ENCODE assay signal across 11 cellular contexts in the genomic region with DNA sequence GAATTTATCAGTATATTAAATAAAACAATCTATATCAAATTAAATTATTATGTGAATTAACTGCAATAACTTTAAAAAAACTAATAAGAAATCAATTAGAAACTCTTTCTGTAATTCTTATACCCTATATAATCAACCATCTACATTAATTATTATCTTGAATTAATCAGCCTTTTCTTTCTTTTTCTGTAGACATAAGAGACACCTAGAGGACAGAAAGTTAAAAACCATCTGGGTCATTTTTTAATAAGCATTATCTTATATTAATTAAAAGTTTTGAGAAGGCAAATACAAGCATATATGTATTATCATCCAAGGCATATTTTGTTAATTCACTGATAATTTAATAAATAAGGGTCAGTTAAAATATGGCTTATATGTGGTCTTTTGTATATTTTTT. TPM values are rescaled to one million over a fixed set of nuclear protein-coding genes. Genes with fewer than 3 reads are reported as not detected.
DNase-seq lines count a peak whose midpoint lies in the region; ATAC-seq and TF ChIP-seq lines count a peak whose summit lies in the region.
"Had no signal": no experiment of that assay in that cellular context is flagged by ENCODE, and none has a peak within 500 bp of the region (broad histone marks: within the 10 kb centered on the region; RNA-seq: fewer than 3 reads in every experiment).

No MANE protein-coding gene starts in this region.

- H3K4me1 Mint-ChIP-seq in neural crest cell = peaks cover 15% of the 10 kb centered on the region

- no peak overlapping the region for H3K4me3 Mint-ChIP-seq in neural crest cell

- peak; percentile 42 for TF ChIP-seq RAD21 in Ishikawa (IDR thresholded peaks at IDR 0.05; ENCODE audit: low read depth)

- TF ChIP-seq CTCF in C4-2B (conservative IDR thresholded peaks at IDR 0.05) = peak; percentile 50
- TF ChIP-seq CTCF in neural crest cell (conservative IDR thresholded peaks at IDR 0.05) = peak; percentile 61
- TF ChIP-seq CTCF in tibial nerve (IDR thresholded peaks at IDR 0.05) = peak in 1 of 5 experiments; percentile 17

- ATAC-seq in GM21529 (IDR thresholded peaks at IDR 0.05; ENCODE audit: unreplicated experiment) = no peak
- ATAC-seq: activated CD4-positive, CD25-positive, alpha-beta regulatory T cell treated with anti-CD3 and anti-CD28 coated beads, Interleukin-2, amount 50 U/mL, for 24 hours had no signal

- no peak overlapping the region for H3K27ac Mint-ChIP-seq in neural crest cell (ENCODE audit: unreplicated experiment)

- H3K9me3 Mint-ChIP-seq in neural crest cell = peaks cover 11% of the 10 kb centered on the region

- H3K4me1 ChIP-seq in tibial nerve = peaks cover 0 to 9% (median 0%) of the 10 kb centered on the region in 4 donors

- no peak overlapping the region for H3K27ac ChIP-seq in C4-2B
- no peak overlapping the region for H3K27ac ChIP-seq in tibial nerve

- no peak overlapping the region for H3K4me3 ChIP-seq in tibial nerve

- TF ChIP-seq POLR2A in tibial nerve (IDR thresholded peaks at IDR 0.05) = no peak

- no peaks in the 10 kb centered on the region for H3K27me3 ChIP-seq in tibial nerve

- no peaks in the 10 kb centered on the region for H3K36me3 ChIP-seq in tibial nerve

- H3K9me3 ChIP-seq in tibial nerve = no peaks in the 10 kb centered on the region

- H3K27me3 Mint-ChIP-seq in neural crest cell (ENCODE audit: low read depth) = peaks cover 49% of the 10 kb centered on the region

- no peak for TF ChIP-seq EP300 in Ishikawa (IDR thresholded peaks at IDR 0.05; ENCODE audit: borderline replicate concordance)
- no peak for TF ChIP-seq EP300 in tibial nerve (IDR thresholded peaks at IDR 0.05)

- H3K36me3 Mint-ChIP-seq in neural crest cell (ENCODE audit: low read depth) = no peaks in the 10 kb centered on the region

- DNase-seq in cerebellar cortex (ENCODE audit: low spot score) (peak; percentile 45), neural crest cell (ENCODE audit: low read depth, low spot score) (no peak), tibial nerve (ENCODE audit: low spot score in 2 of 2) (no peak), nucleus accumbens (lab: John Stamatoyannopoulos, UW) (no peak)
- DNase-seq: KG1; NCI-H226; stimulated activated naive CD4-positive, alpha-beta T cell had no signal

TF ChIP-seq in Ishikawa, 13 proteins besides CTCF, POLR2A, EP300 and RAD21:
- no peak for TF ChIP-seq CREB1 (IDR thresholded peaks at IDR 0.05; ENCODE audit: low read depth)
- TF ChIP-seq, protein P1, sequence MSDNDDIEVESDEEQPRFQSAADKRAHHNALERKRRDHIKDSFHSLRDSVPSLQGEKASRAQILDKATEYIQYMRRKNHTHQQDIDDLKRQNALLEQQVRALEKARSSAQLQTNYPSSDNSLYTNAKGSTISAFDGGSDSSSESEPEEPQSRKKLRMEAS (IDR thresholded peaks at IDR 0.05) = no peak
- no peak for TF ChIP-seq NFIC (IDR thresholded peaks at IDR 0.05)
- TF ChIP-seq TAF1 (IDR thresholded peaks at IDR 0.05; ENCODE audit: low read depth) = no peak
- TF ChIP-seq TCF12 (IDR thresholded peaks at IDR 0.05; ENCODE audit: low read depth) = no peak
- no peak for TF ChIP-seq FOXM1 (IDR thresholded peaks at IDR 0.05; ENCODE audit: borderline replicate concordance, low read depth)
- TF ChIP-seq, protein P2, sequence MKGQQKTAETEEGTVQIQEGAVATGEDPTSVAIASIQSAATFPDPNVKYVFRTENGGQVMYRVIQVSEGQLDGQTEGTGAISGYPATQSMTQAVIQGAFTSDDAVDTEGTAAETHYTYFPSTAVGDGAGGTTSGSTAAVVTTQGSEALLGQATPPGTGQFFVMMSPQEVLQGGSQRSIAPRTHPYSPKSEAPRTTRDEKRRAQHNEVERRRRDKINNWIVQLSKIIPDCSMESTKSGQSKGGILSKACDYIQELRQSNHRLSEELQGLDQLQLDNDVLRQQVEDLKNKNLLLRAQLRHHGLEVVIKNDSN (IDR thresholded peaks at IDR 0.05) = no peak
- TF ChIP-seq ZBTB7A (IDR thresholded peaks at IDR 0.05; ENCODE audit: low read depth) = no peak
- no peak for TF ChIP-seq REST (IDR thresholded peaks at IDR 0.05; ENCODE audit: low read depth)
- no peak for TF ChIP-seq CEBPB (IDR thresholded peaks at IDR 0.05)
- no peak for TF ChIP-seq EGR1 (IDR thresholded peaks at IDR 0.05)
- no peak for TF ChIP-seq YY1 (IDR thresholded peaks at IDR 0.05; ENCODE audit: low read depth)
- no peak for TF ChIP-seq TEAD4 (IDR thresholded peaks at IDR 0.05)

RNA-seq across cellular contexts. Expression of gene SLC25A26, which starts 24.2 kb away (rescaled TPM):
- total RNA-seq in neural crest cell (10.1 and 13.4 TPM in 2 replicates), tibial nerve (10 to 100 TPM; 20.1 to 44.4 (median 23.2) TPM)
